ENCODE assay signal across 15 cellular contexts in the genomic region with DNA sequence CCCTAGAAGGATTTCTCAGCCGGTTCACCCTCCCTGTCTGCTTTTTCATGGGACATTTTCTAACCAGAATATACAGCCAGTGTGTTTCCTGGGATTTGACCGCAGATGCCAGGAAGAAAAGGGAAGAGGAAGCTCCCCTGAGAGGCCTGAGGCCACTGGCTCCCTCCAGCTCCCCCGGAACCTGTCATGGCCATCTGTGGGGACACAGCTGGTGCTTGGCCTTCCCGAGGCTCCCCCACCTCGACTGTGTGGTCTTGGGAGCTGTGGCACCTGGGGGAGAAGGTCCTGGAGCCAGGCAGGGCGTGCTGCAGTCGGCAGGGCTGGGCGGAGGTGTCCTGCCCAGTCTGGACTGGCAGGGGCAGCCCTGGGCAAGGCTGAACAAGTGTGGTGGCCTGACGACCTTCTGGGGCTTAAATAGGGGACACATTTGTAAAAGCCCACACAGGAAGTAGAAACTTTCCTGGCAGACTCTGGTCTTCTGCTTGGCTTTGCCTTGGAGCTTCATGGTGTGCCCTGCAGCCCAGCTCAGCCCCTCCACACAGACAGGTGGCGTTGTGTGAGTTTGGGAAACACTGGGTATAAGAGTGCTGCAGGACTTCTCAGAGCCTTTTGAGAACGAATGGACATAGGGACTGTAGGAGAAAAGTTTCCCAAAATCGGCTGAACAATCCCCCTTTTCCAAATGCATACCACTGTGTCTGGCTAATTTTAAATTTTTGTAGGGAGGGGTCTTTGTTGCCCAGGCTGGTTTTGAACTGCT. TPM values are rescaled to one million over a fixed set of nuclear protein-coding genes. Genes with fewer than 3 reads are reported as not detected.
DNase-seq lines count a peak whose midpoint lies in the region; ATAC-seq and TF ChIP-seq lines count a peak whose summit lies in the region.
"Had no signal": no experiment of that assay in that cellular context is flagged by ENCODE, and none has a peak within 500 bp of the region (broad histone marks: within the 10 kb centered on the region; RNA-seq: fewer than 3 reads in every experiment).

No MANE protein-coding gene starts in this region.

- H3K79me2 ChIP-seq in trophoblast cell (ENCODE audit: control insufficient read depth, insufficient read depth, low read length, poor library complexity): peaks cover 40% of the 10 kb centered on the region

- H2AFZ ChIP-seq in trophoblast cell (ENCODE audit: insufficient read depth, low read length, poor library complexity): no peak overlapping the region

- H3K4ac ChIP-seq in trophoblast cell (ENCODE audit: low read depth, low read length): peak overlapping the region; percentile 96

- H3K9me3 Mint-ChIP-seq in Caco-2 (ENCODE audit: unreplicated experiment) (no peaks in the 10 kb centered on the region), IgD-negative memory B cell (no peaks in the 10 kb centered on the region)
- H3K9me3 Mint-ChIP-seq in naive thymus-derived CD8-positive, alpha-beta T cell: no peaks in the 10 kb centered on the region
- H3K9me3 Mint-ChIP-seq: activated T-helper 17 cell treated with anti-CD3 and anti-CD28 coated beads, Interleukin-2, amount 50 U/mL, for 72 hours had no signal

- H2BK120ac ChIP-seq in trophoblast cell (ENCODE audit: insufficient read depth, low read length, poor library complexity): no peak overlapping the region

- H4K8ac ChIP-seq in trophoblast cell (ENCODE audit: low read depth, low read length): no peak overlapping the region

- no peak overlapping the region for H3K9ac ChIP-seq in trophoblast cell (ENCODE audit: low read length)

- H3K36me3 ChIP-seq in Caco-2 (ENCODE audit: control insufficient read depth, insufficient read depth, low read length) (peaks cover 4% of the 10 kb centered on the region; the same call in 1 of the 2 replicates), trophoblast cell (ENCODE audit: control insufficient read depth in 1 of 2, insufficient read depth in 2 of 2, low read length in 2 of 2) (peaks cover 51 to 65% of the 10 kb centered on the region in 2 experiments)

- no peak overlapping the region for H4K91ac ChIP-seq in trophoblast cell (ENCODE audit: low read depth, low read length)

- no peak for ATAC-seq in HG03196 (IDR thresholded peaks at IDR 0.05; ENCODE audit: unreplicated experiment)
- ATAC-seq in naive thymus-derived CD8-positive, alpha-beta T cell: no peak
- ATAC-seq: activated T-helper 17 cell treated with anti-CD3 and anti-CD28 coated beads, Interleukin-2, amount 50 U/mL, for 72 hours had no signal

- H2BK5ac ChIP-seq in trophoblast cell (ENCODE audit: low read depth, low read length, poor library complexity): no peak overlapping the region

- no peaks in the 10 kb centered on the region for H3K27me3 Mint-ChIP-seq in Caco-2 (ENCODE audit: insufficient read depth, unreplicated experiment)
- no peaks in the 10 kb centered on the region for H3K27me3 Mint-ChIP-seq in IgD-negative memory B cell
- no peaks in the 10 kb centered on the region for H3K27me3 Mint-ChIP-seq in naive thymus-derived CD8-positive, alpha-beta T cell
- H3K27me3 Mint-ChIP-seq: activated T-helper 17 cell treated with anti-CD3 and anti-CD28 coated beads, Interleukin-2, amount 50 U/mL, for 72 hours had no signal

- H3K14ac ChIP-seq in trophoblast cell (ENCODE audit: low read length): no peak overlapping the region

- H3K4me1 ChIP-seq in Caco-2: peaks cover 48% of the 10 kb centered on the region
- H3K4me1 ChIP-seq in trophoblast cell (ENCODE audit: control insufficient read depth in 1 of 2, insufficient read depth in 2 of 2, low read length in 2 of 2): peaks cover 43 to 51% of the 10 kb centered on the region in 2 experiments

- H3K79me1 ChIP-seq in trophoblast cell (ENCODE audit: low read length): peaks cover 39% of the 10 kb centered on the region

- no peak overlapping the region for H3K23ac ChIP-seq in trophoblast cell (ENCODE audit: low read length)

- WGBS in trophoblast cell (ENCODE audit: extremely low coverage, insufficient coverage, insufficient read length): no CpG with 5 or more reads among the region's 12 CpGs

- H2BK12ac ChIP-seq in trophoblast cell (ENCODE audit: low read length): no peak overlapping the region

- POLR2A ChIA-PET in Caco-2 (lab: Charles Lee): interaction anchor here (0.6 kb wide), 1 partner anchor 34 kb away, joined by 3 read pairs; no protein-coding TSS in a partner anchor
- POLR2A ChIA-PET in naive thymus-derived CD8-positive, alpha-beta T cell (lab: Charles Lee): no interaction called here

- H3K4me3 Mint-ChIP-seq in Caco-2 (ENCODE audit: unreplicated experiment): no peak overlapping the region
- peak overlapping the region in 1 of 4 donors; percentile 14 for H3K4me3 Mint-ChIP-seq in IgD-negative memory B cell
- no peak overlapping the region for H3K4me3 Mint-ChIP-seq in naive thymus-derived CD8-positive, alpha-beta T cell
- H3K4me3 Mint-ChIP-seq: activated T-helper 17 cell treated with anti-CD3 and anti-CD28 coated beads, Interleukin-2, amount 50 U/mL, for 72 hours had no signal

- BruUV-seq in Caco-2 (replicated peaks; lab: Mats Ljungman, UMichigan): no TSS peak

- no peak overlapping the region for H3K18ac ChIP-seq in trophoblast cell (ENCODE audit: low read length)

- H4K12ac ChIP-seq in trophoblast cell (ENCODE audit: low read depth, low read length): no peak overlapping the region

- H2AK5ac ChIP-seq in trophoblast cell (ENCODE audit: low read length): no peak overlapping the region

- no peak overlapping the region for H3K4me2 ChIP-seq in trophoblast cell (ENCODE audit: low read length)

- H3K27me3 ChIP-seq in Caco-2 (replicated peaks; ENCODE audit: control insufficient read depth, insufficient read depth, low read length) (no peaks in the 10 kb centered on the region), trophoblast cell (ENCODE audit: insufficient read depth, low read length) (no peaks in the 10 kb centered on the region)
- H3K27me3 ChIP-seq: sigmoid colon had no signal

- H3K4me3 ChIP-seq in Caco-2 (ENCODE audit: low read depth, low read length) (no peak overlapping the region), epithelial cell of esophagus (ENCODE audit: low read length) (no peak overlapping the region), trophoblast cell (ENCODE audit: low read depth, low read length) (no peak overlapping the region)
- H3K4me3 ChIP-seq: sigmoid colon had no signal

- peaks cover 91% of the 10 kb centered on the region for H3K36me3 Mint-ChIP-seq in Caco-2 (ENCODE audit: insufficient read depth, unreplicated experiment)
- H3K36me3 Mint-ChIP-seq in IgD-negative memory B cell: peaks cover 2% of the 10 kb centered on the region
- H3K36me3 Mint-ChIP-seq in naive thymus-derived CD8-positive, alpha-beta T cell: peaks cover 0 to 12% (median 0%) of the 10 kb centered on the region in 3 donors

- no peak for DNase-seq in Caco-2
- peak; percentile 18 for DNase-seq in epithelial cell of esophagus (ENCODE audit: low read depth)
- peak in 1 of 2 donors; percentile 1 for DNase-seq in trophoblast cell
- DNase-seq in activated naive CD4-positive, alpha-beta T cell treated with Interleukin-2 at 50 U/mL for 16 hours: no peak
- no peak for DNase-seq in stimulated activated CD4-positive, alpha-beta T cell treated with anti-CD3 and anti-CD28 coated beads, Interleukin-4, amount 100 ng/mL, for 24 hours
- DNase-seq in naive thymus-derived CD8-positive, alpha-beta T cell: no peak
- DNase-seq: activated CD4-positive, CD25-positive, alpha-beta regulatory T cell treated with anti-CD3 and anti-CD28 coated beads, Interleukin-2, amount 50 U/mL, for 72 hours; GF-D8; NCI-H187 treated with DMSO at 0.1 percent for 48 hours; NK-92 treated with Interleukin-12 subunit alpha and Interleukin-12 subunit beta, amount 100 ng/mL, for 24 hours; sigmoid colon; SW 1271 had no signal

- CTCF ChIA-PET in Caco-2 (lab: Charles Lee): interaction anchor here (0.6 to 0.8 kb wide), 2 partner anchors 17 to 113 kb away, joined by 3 read pairs; partner anchors contain the start of gene BAIAP2L1

- H3K27ac ChIP-seq in trophoblast cell (ENCODE audit: low read depth, low read length): peak overlapping the region; percentile 1

- H3K27ac Mint-ChIP-seq in Caco-2 (ENCODE audit: unreplicated experiment) (peak overlapping the region; percentile 81), IgD-negative memory B cell (peak overlapping the region in 2 of 3 donors; percentile 78 to 87)
- peak overlapping the region in 2 of 10 donors; percentile 29 to 73 for H3K27ac Mint-ChIP-seq in naive thymus-derived CD8-positive, alpha-beta T cell
- H3K27ac Mint-ChIP-seq: activated T-helper 17 cell treated with anti-CD3 and anti-CD28 coated beads, Interleukin-2, amount 50 U/mL, for 72 hours had no signal

- H3K4me1 Mint-ChIP-seq in Caco-2 (ENCODE audit: low read depth, unreplicated experiment) (peaks cover 19% of the 10 kb centered on the region), IgD-negative memory B cell (peaks cover 5 to 8% (median 5%) of the 10 kb centered on the region in 3 donors)
- H3K4me1 Mint-ChIP-seq in naive thymus-derived CD8-positive, alpha-beta T cell: peaks cover 11 to 35% (median 30%) of the 10 kb centered on the region in 4 donors

- no peaks in the 10 kb centered on the region for H3K9me3 ChIP-seq in Caco-2
- H3K9me3 ChIP-seq in trophoblast cell (ENCODE audit: insufficient read depth, low read depth, low read length): no peaks in the 10 kb centered on the region
- H3K9me3 ChIP-seq: sigmoid colon had no signal

- TF ChIP-seq CTCF in Caco-2 (IDR thresholded peaks at IDR 0.05; ENCODE audit: insufficient read depth in 1 of 2, low read depth in 1 of 2, low read length in 1 of 2, severe bottlenecking in 1 of 2, unreplicated experiment in 1 of 2): no peak
- TF ChIP-seq CTCF in epithelial cell of esophagus (IDR thresholded peaks at IDR 0.05; ENCODE audit: insufficient read depth, low read depth, low read length, missing control alignments): peak; percentile 6

- intact Hi-C loops in Caco-2 (cut with micrococcal nuclease; ENCODE audit: unreplicated experiment): no loop called here

RNA-seq across cellular contexts. Expression of gene BRI3, which starts 6.8 kb away (rescaled TPM):
- 197 and 224 TPM in 2 replicates for total RNA-seq in Caco-2 (2022)
- polyA plus RNA-seq in IgD-negative memory B cell: 16.6 TPM
- polyA plus RNA-seq in trophoblast cell (2013): 402 and 424 TPM in 2 replicates
- total RNA-seq in naive thymus-derived CD8-positive, alpha-beta T cell: 10 to 100 TPM; 77.1 to 86.2 TPM
- polyA plus RNA-seq in naive thymus-derived CD8-positive, alpha-beta T cell: 10 to 100 TPM; 15.1 to 18.8 (median 15.8) TPM

RNA-seq across cellular contexts. Expression of gene TECPR1, which starts 36.2 kb away (rescaled TPM):
- 19.0 and 26.4 TPM in 2 replicates for total RNA-seq in Caco-2 (2022)
- polyA plus RNA-seq in IgD-negative memory B cell: 28.8 TPM
- 4.5 and 4.7 TPM in 2 replicates for polyA plus RNA-seq in trophoblast cell (2013)
- total RNA-seq in naive thymus-derived CD8-positive, alpha-beta T cell: 100 to 1,000 TPM; 174 to 181 TPM
- 10 to 100 TPM; 18.5 to 40.2 (median 26.1) TPM for polyA plus RNA-seq in naive thymus-derived CD8-positive, alpha-beta T cell
